In the genomic region with DNA sequence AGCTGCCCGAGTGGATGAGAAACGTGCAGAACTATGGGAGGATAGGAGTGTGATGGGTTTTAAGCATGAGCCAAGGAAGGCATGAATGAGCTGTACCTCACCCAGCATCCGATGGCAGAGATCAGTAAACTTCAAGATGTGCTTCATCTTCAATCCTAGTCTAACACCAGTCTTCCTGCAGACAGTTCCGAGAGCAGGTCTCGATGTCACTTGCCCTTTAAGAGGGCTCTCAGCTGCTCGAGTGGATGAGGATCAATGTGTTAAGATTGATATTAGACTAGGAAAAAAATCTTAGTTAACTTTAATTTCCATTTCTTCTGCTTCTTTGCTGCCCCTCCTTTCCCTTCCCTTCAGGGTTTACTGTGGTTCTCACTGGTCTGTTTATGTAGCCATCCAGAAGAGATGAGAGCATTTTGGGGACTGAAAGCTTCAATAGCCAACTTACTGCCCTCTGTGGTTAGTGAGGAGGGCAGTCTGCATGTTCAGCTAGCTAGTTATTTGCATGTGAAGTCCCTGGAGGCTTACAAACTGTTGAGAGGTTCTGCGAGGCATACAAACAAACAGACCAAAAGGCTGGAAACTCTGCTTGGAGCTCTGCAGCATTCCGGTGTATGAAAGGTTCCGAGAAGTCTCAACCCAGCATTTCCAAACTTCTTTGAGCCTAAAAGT, we compare ENCODE assay signal across 10 cellular contexts.
DNase-seq lines count a peak whose midpoint lies in the region; ATAC-seq and TF ChIP-seq lines count a peak whose summit lies in the region.
"Had no signal": no experiment of that assay in that cellular context is flagged by ENCODE, and none has a peak within 500 bp of the region (broad histone marks: within the 10 kb centered on the region; RNA-seq: fewer than 3 reads in every experiment).

No MANE protein-coding gene starts in this region.

- H3K4me1 ChIP-seq in MM.1S (ENCODE audit: low read length) = peaks cover 12% of the 10 kb centered on the region; the same call in 1 of the 2 replicates
- H3K4me1 ChIP-seq: prostate gland had no signal

- H3K9ac ChIP-seq in MM.1S (ENCODE audit: low read length) = no peak overlapping the region

- H3K36me3 ChIP-seq in MM.1S (replicated peaks; ENCODE audit: insufficient read depth, low read length) = no peaks in the 10 kb centered on the region

- no peak overlapping the region for H2AFZ ChIP-seq in MM.1S (ENCODE audit: low read length)

- H4K20me1 ChIP-seq in MM.1S (ENCODE audit: insufficient read depth, low read length) = no peaks in the 10 kb centered on the region

- ATAC-seq in HG02588 (IDR thresholded peaks at IDR 0.05; ENCODE audit: unreplicated experiment) (peak; percentile 88), HG02623 (IDR thresholded peaks at IDR 0.05; ENCODE audit: unreplicated experiment) (no peak), HG02840 (IDR thresholded peaks at IDR 0.05; ENCODE audit: low FRiP score, unreplicated experiment) (no peak)

- no peaks in the 10 kb centered on the region for H3K27me3 ChIP-seq in MM.1S (replicated peaks; ENCODE audit: insufficient read depth, low read length)

- peak; percentile 72 for DNase-seq in NCI-H2107 treated with DMSO at 0.1 percent for 48 hours (lab: John Stamatoyannopoulos, UW; ENCODE audit: unreplicated experiment)
- no peak for DNase-seq in NCI-H2107 (lab: John Stamatoyannopoulos, UW)
- peak; percentile 24 for DNase-seq in MM.1S
- no peak for DNase-seq in stimulated activated naive CD4-positive, alpha-beta T cell treated with Interleukin-2 at 50 U/mL for 16 hours (lab: John Stamatoyannopoulos, UW)
- DNase-seq in NOMO-1 treated with dmso at 0.1 percent for 144 hours (lab: John Stamatoyannopoulos, UW; ENCODE audit: unreplicated experiment) = no peak
- DNase-seq: central memory CD4-positive, alpha-beta T cell had no signal

- no peak overlapping the region for H3K4me2 ChIP-seq in MM.1S (ENCODE audit: low read depth, low read length)

- no peak overlapping the region for H3K4me3 ChIP-seq in MM.1S (ENCODE audit: low read length)
- H3K4me3 ChIP-seq: prostate gland had no signal

- H3F3A ChIP-seq in MM.1S (ENCODE audit: insufficient read depth, low read length) = no peaks in the 10 kb centered on the region

- H3K79me2 ChIP-seq in MM.1S (ENCODE audit: low read length) = no peaks in the 10 kb centered on the region

- H3K9me2 ChIP-seq in MM.1S (replicated peaks; ENCODE audit: insufficient read depth, low read length) = no peaks in the 10 kb centered on the region

- no peaks in the 10 kb centered on the region for H3K9me3 ChIP-seq in MM.1S (replicated peaks; ENCODE audit: insufficient read depth, low read length)
- H3K9me3 ChIP-seq: prostate gland had no signal

- no peak overlapping the region for H3K27ac ChIP-seq in MM.1S (ENCODE audit: low read length)
- H3K27ac ChIP-seq: prostate gland had no signal

- TF ChIP-seq CTCF in MM.1S (IDR thresholded peaks at IDR 0.05; ENCODE audit: low read length) = no peak

Comparison
In these comparisons a context has a peak if more than half of its experiments do, and no peak if none do; other contexts are left out.
1. DNase-seq: peak in NCI-H2107 treated with DMSO at 0.1 percent for 48 hours (single experiment) and MM.1S (single experiment); none in NCI-H2107 (single experiment), stimulated activated naive CD4-positive, alpha-beta T cell treated with Interleukin-2 at 50 U/mL for 16 hours (single experiment) and NOMO-1 treated with dmso at 0.1 percent for 144 hours (single experiment).